In genomic region chr17:39730095-39730921, GRCh38 we compare ENCODE assay signal across 8 cellular contexts. TPM values are rescaled to one million over a fixed set of nuclear protein-coding genes. Genes with fewer than 3 reads are reported as not detected.
DNase-seq lines count a peak whose midpoint lies in the region; ATAC-seq and TF ChIP-seq lines count a peak whose summit lies in the region.

Gene MIEN1, minus strand, starts transcription at chr17:39730532. Its CDS starts 37 bp downstream, at chr17:39730495.

- no peaks in the 10 kb centered on the region for H3K9me3 Mint-ChIP-seq in chondrocyte (ENCODE audit: low read depth)

- ATAC-seq in GM19023 (IDR thresholded peaks at IDR 0.05; ENCODE audit: unreplicated experiment) (peak; percentile 86), HG03196 (IDR thresholded peaks at IDR 0.05; ENCODE audit: unreplicated experiment) (peak; percentile 80)

- peaks cover 9% of the 10 kb centered on the region for H3K36me3 Mint-ChIP-seq in chondrocyte (ENCODE audit: low read depth)

- DNase-seq in AG10803 (ENCODE audit: low read depth) = peak; percentile 75
- DNase-seq in NCI-H446 treated with DMSO at 0.1 percent for 48 hours (lab: John Stamatoyannopoulos, UW) = peak; percentile 40
- DNase-seq in activated CD4-positive, alpha-beta T cell treated with anti-CD3 and anti-CD28 coated beads for 24 hours (ENCODE audit: low read depth in 2 of 2) = peak; percentile 92 to 97
- no peak for DNase-seq in chondrocyte (ENCODE audit: low spot score)
- DNase-seq in kidney tubule cell (ENCODE audit: low spot score) = peak; percentile 88
- peak; percentile 89 to 93 (median 92) for DNase-seq in stimulated activated CD4-positive, alpha-beta T cell treated with anti-CD3 and anti-CD28 coated beads, Interleukin-1b, Interleukin-23, amount 100 ng/mL, for 24 hours (ENCODE audit: low read depth in 4 of 4, low spot score in 1 of 4)

- TF ChIP-seq CTCF in AG10803 (conservative IDR thresholded peaks at IDR 0.05; ENCODE audit: low read length) (peak; percentile 62), chondrocyte (IDR thresholded peaks at IDR 0.05) (peak; percentile 96)

- peak within 1 kb of the TSS; percentile 90 for H3K4me3 ChIP-seq in AG10803 (ENCODE audit: low read length)

- peak within 1 kb of the TSS; percentile 78 for H3K27ac Mint-ChIP-seq in chondrocyte (ENCODE audit: unreplicated experiment)

- H3K27me3 Mint-ChIP-seq in chondrocyte (ENCODE audit: low read depth) = peaks cover 2% of the 10 kb centered on the region

- peak within 1 kb of the TSS; percentile 84 for H3K4me3 Mint-ChIP-seq in chondrocyte (ENCODE audit: unreplicated experiment)

- H3K4me1 Mint-ChIP-seq in chondrocyte (ENCODE audit: low read depth) = peaks cover 11% of the 10 kb centered on the region

RNA-seq across cellular contexts. Expression of gene MIEN1, which starts in this region (rescaled TPM):
- 45.3 to 48.5 TPM (median 46.5 TPM) in 3 replicates for total RNA-seq in chondrocyte
